Comparison of ENCODE assay signal across 21 cellular contexts in genomic region chr4:68416591-68416990, GRCh38. TPM values are rescaled to one million over a fixed set of nuclear protein-coding genes. Genes with fewer than 3 reads are reported as not detected.
"Had no signal": no experiment of that assay in that cellular context is flagged by ENCODE, and none has a peak within 500 bp of the region (broad histone marks: within the 10 kb centered on the region; RNA-seq: fewer than 3 reads in every experiment).

No MANE protein-coding gene starts in this region.

- H3K27me3 ChIP-seq: brain microvascular endothelial cell, right atrium auricular region, suprapubic skin had no signal

- ATAC-seq: stimulated activated naive CD8-positive, alpha-beta T cell treated with anti-CD3 and anti-CD28 coated beads, Interleukin-15, Interleukin-2, amounts not matched to agents 100 U/mL and 50 U/mL, for 24 hours had no signal

- H3K4me1 ChIP-seq: right atrium auricular region, suprapubic skin had no signal

- H3K9me3 ChIP-seq: suprapubic skin had no signal

- H3K27ac ChIP-seq: brain microvascular endothelial cell, right atrium auricular region, skin epidermis, suprapubic skin had no signal

- DNase-seq: activated CD4-positive, alpha-beta T cell treated with anti-CD3 and anti-CD28 coated beads, Interleukin-2, amount 50 U/mL, for 1 hour; activated CD4-positive, CD25-positive, alpha-beta regulatory T cell; activated CD8-positive, alpha-beta memory T cell treated with anti-CD3 and anti-CD28 coated beads for 24 hours; activated naive CD8-positive, alpha-beta T cell treated with anti-CD3 and anti-CD28 coated beads for 36 hours; brain microvascular endothelial cell; cerebellar nuclear complex; effector memory CD4-positive, alpha-beta T cell; hypothalamus; mesendoderm; nucleus accumbens; stimulated activated CD4-positive, alpha-beta T cell treated with anti-CD3 and anti-CD28 coated beads, Interleukin-4, amount 100 ng/mL, for 4 hours; stimulated activated CD8-positive, alpha-beta memory T cell treated with anti-CD3 and anti-CD28 coated beads, Interleukin-4, amount 100 ng/mL, for 48 hours; stimulated activated naive CD8-positive, alpha-beta T cell treated with anti-CD3 and anti-CD28 coated beads, Interleukin-15, Interleukin-2, amounts not matched to agents 100 U/mL and 50 U/mL, for 24 hours; SW 1271; trophoblast cell had no signal

- H3K4me3 ChIP-seq: right atrium auricular region, skin epidermis, suprapubic skin had no signal

- H3K36me3 ChIP-seq: brain microvascular endothelial cell, right atrium auricular region, suprapubic skin had no signal

RNA-seq across cellular contexts. Expression of gene TMPRSS11E, which starts 30.7 kb away (rescaled TPM):
- total RNA-seq: kidney epithelial cell, liver, posterior vena cava, right atrium auricular region had no signal
- polyA plus RNA-seq: liver had no signal
